ENCODE assay signal across 13 cellular contexts in the genomic region with DNA sequence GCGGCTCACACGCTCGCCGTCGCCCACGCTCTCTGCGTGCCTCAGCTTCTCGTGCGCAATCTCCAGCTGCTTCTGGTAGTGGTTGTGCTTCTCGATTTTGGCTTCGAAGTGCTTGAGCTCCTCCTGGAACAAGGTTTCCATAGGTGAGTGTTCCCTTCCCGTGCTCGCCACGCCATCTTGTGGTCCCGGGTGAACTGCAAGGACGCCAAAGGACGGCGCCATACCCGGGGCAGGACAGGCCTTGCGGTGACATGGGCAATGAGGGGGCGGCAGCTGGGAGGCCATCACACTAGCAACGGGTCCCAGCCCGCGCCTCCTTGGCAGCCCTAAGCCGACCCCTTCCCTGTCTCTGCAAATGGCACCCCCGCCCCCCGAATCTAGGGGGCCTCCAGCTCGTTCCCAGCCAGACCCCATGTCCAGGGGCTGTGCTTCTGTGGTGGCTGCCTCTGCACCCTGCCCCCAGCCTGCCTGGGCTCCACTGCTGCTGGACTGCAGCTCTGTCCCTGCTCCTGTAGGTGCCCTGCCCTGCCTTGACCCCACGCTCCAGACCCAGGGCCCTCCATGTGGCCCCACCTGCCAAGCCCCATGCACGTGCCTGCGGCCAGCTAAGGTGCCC. TPM values are rescaled to one million over a fixed set of nuclear protein-coding genes. Genes with fewer than 3 reads are reported as not detected.
DNase-seq lines count a peak whose midpoint lies in the region; ATAC-seq and TF ChIP-seq lines count a peak whose summit lies in the region.
"Had no signal": no experiment of that assay in that cellular context is flagged by ENCODE, and none has a peak within 500 bp of the region (broad histone marks: within the 10 kb centered on the region; RNA-seq: fewer than 3 reads in every experiment).

No MANE protein-coding gene starts in this region.

- CTCF ChIA-PET in MCF 10A (lab: Yijun Ruan, JAX), result interaction anchor here (2.1 kb wide), 1 partner anchor 35 kb away, joined by 9 read pairs; no protein-coding TSS in a partner anchor

- TF ChIP-seq CTCF in MCF 10A (IDR thresholded peaks at IDR 0.05; ENCODE audit: unreplicated experiment), result peak; percentile 12
- no peak for TF ChIP-seq CTCF in CD14-positive monocyte (IDR thresholded peaks at IDR 0.05)

- intact Hi-C loops in MCF 10A (cut with micrococcal nuclease) (no loop called here), CD14-positive monocyte (cut with micrococcal nuclease) (no loop called here)

- H3K27ac Mint-ChIP-seq in stimulated activated naive CD8-positive, alpha-beta T cell treated with anti-CD3 and anti-CD28 coated beads, Interleukin-15, amount 100 ng/mL, for 72 hours, result peak overlapping the region; percentile 80 to 84
- H3K27ac Mint-ChIP-seq in MCF 10A (ENCODE audit: low read depth, unreplicated experiment) (no peak overlapping the region), CD14-positive monocyte (peak overlapping the region in 1 of 7 donors; percentile 10)

- no peaks in the 10 kb centered on the region for H3K4me1 Mint-ChIP-seq in stimulated activated naive CD8-positive, alpha-beta T cell treated with anti-CD3 and anti-CD28 coated beads, Interleukin-15, amount 100 ng/mL, for 72 hours
- H3K4me1 Mint-ChIP-seq in MCF 10A (ENCODE audit: insufficient read depth, unreplicated experiment) (no peaks in the 10 kb centered on the region), CD14-positive monocyte (no peaks in the 10 kb centered on the region)

- H3K36me3 Mint-ChIP-seq in MCF 10A (ENCODE audit: insufficient read depth, unreplicated experiment), result peaks cover 68% of the 10 kb centered on the region
- peaks cover 89 to 96% of the 10 kb centered on the region in 2 donors for H3K36me3 Mint-ChIP-seq in CD14-positive monocyte

- ATAC-seq in stimulated activated naive CD8-positive, alpha-beta T cell treated with anti-CD3 and anti-CD28 coated beads, Interleukin-15, amount 100 ng/mL, for 72 hours, result no peak
- no peak for ATAC-seq in stimulated activated naive CD8-positive, alpha-beta T cell treated with anti-CD3 and anti-CD28 coated beads, Interleukin-15, Interleukin-2, amounts not matched to agents 100 U/mL and 50 U/mL, for 24 hours
- no peak for ATAC-seq in GM19395 (IDR thresholded peaks at IDR 0.05; ENCODE audit: unreplicated experiment)

- no TSS peak for BruUV-seq in MCF 10A (replicated peaks; lab: Mats Ljungman, UMichigan)

- no peaks in the 10 kb centered on the region for H3K9me3 Mint-ChIP-seq in stimulated activated naive CD8-positive, alpha-beta T cell treated with anti-CD3 and anti-CD28 coated beads, Interleukin-15, amount 100 ng/mL, for 72 hours
- H3K9me3 Mint-ChIP-seq in MCF 10A (ENCODE audit: unreplicated experiment), result no peaks in the 10 kb centered on the region
- H3K9me3 Mint-ChIP-seq in CD14-positive monocyte, result peaks cover 0 to 10% (median 0%) of the 10 kb centered on the region in 7 donors

- no peak overlapping the region for H3K4me3 Mint-ChIP-seq in stimulated activated naive CD8-positive, alpha-beta T cell treated with anti-CD3 and anti-CD28 coated beads, Interleukin-15, amount 100 ng/mL, for 72 hours
- H3K4me3 Mint-ChIP-seq in MCF 10A (ENCODE audit: unreplicated experiment), result no peak overlapping the region
- H3K4me3 Mint-ChIP-seq in CD14-positive monocyte, result no peak overlapping the region
- H3K4me3 Mint-ChIP-seq: CD4-positive, alpha-beta memory T cell had no signal

- no peak for DNase-seq in stimulated activated naive CD8-positive, alpha-beta T cell treated with anti-CD3 and anti-CD28 coated beads, Interleukin-15, amount 100 ng/mL, for 72 hours
- no peak for DNase-seq in stimulated activated naive CD8-positive, alpha-beta T cell treated with anti-CD3 and anti-CD28 coated beads, Interleukin-15, Interleukin-2, amounts not matched to agents 100 U/mL and 50 U/mL, for 24 hours
- DNase-seq in MCF 10A (ENCODE audit: unreplicated experiment), result no peak
- DNase-seq in iPS-NIHi7 (ENCODE audit: extremely low spot score), result peak; percentile 80
- DNase-seq in NCI-H2081 treated with DMSO at 0.1 percent for 48 hours (lab: John Stamatoyannopoulos, UW), result no peak
- DNase-seq in CD14-positive monocyte (ENCODE audit: low spot score), result no peak
- DNase-seq in globus pallidus (ENCODE audit: low spot score), result no peak
- DNase-seq: activated T-cell treated with anti-CD3 and anti-CD28 coated beads, Interleukin-2, amount 50 U/mL, for 1 hour; HCEC 1CT; NCI-H2107 had no signal

- no peaks in the 10 kb centered on the region for H3K27me3 Mint-ChIP-seq in stimulated activated naive CD8-positive, alpha-beta T cell treated with anti-CD3 and anti-CD28 coated beads, Interleukin-15, amount 100 ng/mL, for 72 hours
- H3K27me3 Mint-ChIP-seq in MCF 10A (ENCODE audit: insufficient read depth, unreplicated experiment) (no peaks in the 10 kb centered on the region), CD14-positive monocyte (ENCODE audit: low read depth in 3 of 3) (no peaks in the 10 kb centered on the region)
- H3K27me3 Mint-ChIP-seq: CD4-positive, alpha-beta memory T cell had no signal

- POLR2A ChIA-PET in MCF 10A (lab: Yijun Ruan, JAX), result interaction anchor here (0.8 to 0.9 kb wide), 3 partner anchors 11 to 19 kb away, joined by 3 to 4 read pairs (median 3); no protein-coding TSS in a partner anchor

RNA-seq across cellular contexts. Expression of gene LRPAP1, which starts 17.3 kb away (rescaled TPM):
- 93.6 and 96.2 TPM in 2 replicates for total RNA-seq in MCF 10A (2022)
- polyA plus RNA-seq in CD14-positive monocyte, result 100 to 1,000 TPM; 169 to 180 TPM

RNA-seq across cellular contexts. Expression of gene DOK7, which starts 51.8 kb away (rescaled TPM):
- 1.1 and 5.3 TPM in 2 replicates for total RNA-seq in MCF 10A (2022)
- polyA plus RNA-seq in CD14-positive monocyte, result not detected
- total RNA-seq: CD4-positive, alpha-beta memory T cell; RPMI7951 had no signal
